In genomic region chr14:60212503-60213371, GRCh38 we compare ENCODE assay signal across 16 cellular contexts. TPM values are rescaled to one million over a fixed set of nuclear protein-coding genes. Genes with fewer than 3 reads are reported as not detected.
DNase-seq lines count a peak whose midpoint lies in the region; ATAC-seq and TF ChIP-seq lines count a peak whose summit lies in the region.
"Had no signal": no experiment of that assay in that cellular context is flagged by ENCODE, and none has a peak within 500 bp of the region (broad histone marks: within the 10 kb centered on the region; RNA-seq: fewer than 3 reads in every experiment).

No MANE protein-coding gene starts in this region.

- H3K36me3 ChIP-seq in prostate gland: no peaks in the 10 kb centered on the region
- H3K36me3 ChIP-seq in neural progenitor cell: no peaks in the 10 kb centered on the region
- H3K36me3 ChIP-seq: pancreas, tibial artery had no signal

- no peak for TF ChIP-seq CTCF in prostate gland (IDR thresholded peaks at IDR 0.05)
- TF ChIP-seq CTCF in neural progenitor cell (IDR thresholded peaks at IDR 0.05): no peak

- H4K20me1 ChIP-seq in neural progenitor cell (ENCODE audit: low read depth): no peaks in the 10 kb centered on the region

- H3K9me3 ChIP-seq in prostate gland: no peaks in the 10 kb centered on the region
- H3K9me3 ChIP-seq in neural progenitor cell (ENCODE audit: low read depth): no peaks in the 10 kb centered on the region
- H3K9me3 ChIP-seq: pancreas, tibial artery had no signal

- intact Hi-C loops in prostate gland (cut with DNase I): no loop called here

- H3K4me3 Mint-ChIP-seq in stimulated activated naive CD8-positive, alpha-beta T cell treated with anti-CD3 and anti-CD28 coated beads, Interleukin-15, amount 100 ng/mL, for 72 hours: no peak overlapping the region
- no peak overlapping the region for H3K4me3 Mint-ChIP-seq in neural progenitor cell
- H3K4me3 Mint-ChIP-seq: activated T-cell treated with anti-CD3 and anti-CD28 coated beads, Interleukin-2, amount 50 U/mL, for 72 hours; central memory CD8-positive, alpha-beta T cell had no signal

- H3K27me3 Mint-ChIP-seq in stimulated activated naive CD8-positive, alpha-beta T cell treated with anti-CD3 and anti-CD28 coated beads, Interleukin-15, amount 100 ng/mL, for 72 hours: peaks cover 12% of the 10 kb centered on the region
- H3K27me3 Mint-ChIP-seq in neural progenitor cell (ENCODE audit: insufficient read depth, low read depth): peaks cover 3% of the 10 kb centered on the region

- H3K4me3 ChIP-seq in prostate gland (no peak overlapping the region), neural progenitor cell (no peak overlapping the region)
- H3K4me3 ChIP-seq: pancreas, tibial artery had no signal

- H3F3A ChIP-seq in neural progenitor cell (ENCODE audit: low read depth): peaks cover 7% of the 10 kb centered on the region

- no peak overlapping the region for H3K9ac ChIP-seq in neural progenitor cell

- H3K4me2 ChIP-seq in neural progenitor cell: no peak overlapping the region

- peak in 1 of 2 donors; percentile 31 for DNase-seq in stimulated activated naive CD8-positive, alpha-beta T cell treated with anti-CD3 and anti-CD28 coated beads, Interleukin-15, amount 100 ng/mL, for 72 hours
- DNase-seq in stimulated activated naive CD8-positive, alpha-beta T cell treated with anti-CD3 and anti-CD28 coated beads, Interleukin-15, Interleukin-2, amounts not matched to agents 100 U/mL and 50 U/mL, for 24 hours: no peak
- DNase-seq in NCI-H2107 treated with DMSO at 0.1 percent for 48 hours (lab: John Stamatoyannopoulos, UW; ENCODE audit: unreplicated experiment) (no peak), NCI-H1694 (lab: John Stamatoyannopoulos, UW) (no peak), prostate gland (ENCODE audit: low spot score) (no peak), neural progenitor cell (ENCODE audit: low spot score) (no peak)
- DNase-seq: activated T-cell treated with anti-CD3 and anti-CD28 coated beads, Interleukin-2, amount 50 U/mL, for 72 hours; DND-41; NCI-H1105 treated with DMSO at 0.1 percent for 48 hours; pancreas; stimulated activated CD4-positive, alpha-beta T cell treated with anti-CD3 and anti-CD28 coated beads, Interleukin-4, amount 100 ng/mL, for 4 hours; tibial artery had no signal

- no peaks in the 10 kb centered on the region for H3K9me3 Mint-ChIP-seq in stimulated activated naive CD8-positive, alpha-beta T cell treated with anti-CD3 and anti-CD28 coated beads, Interleukin-15, amount 100 ng/mL, for 72 hours
- H3K9me3 Mint-ChIP-seq in neural progenitor cell: no peaks in the 10 kb centered on the region
- H3K9me3 Mint-ChIP-seq: activated T-cell treated with anti-CD3 and anti-CD28 coated beads, Interleukin-2, amount 50 U/mL, for 72 hours; central memory CD8-positive, alpha-beta T cell had no signal

- H3K4me1 Mint-ChIP-seq in stimulated activated naive CD8-positive, alpha-beta T cell treated with anti-CD3 and anti-CD28 coated beads, Interleukin-15, amount 100 ng/mL, for 72 hours: no peaks in the 10 kb centered on the region
- H3K4me1 Mint-ChIP-seq in neural progenitor cell: peaks cover 27% of the 10 kb centered on the region
- H3K4me1 Mint-ChIP-seq: central memory CD8-positive, alpha-beta T cell had no signal

- no peaks in the 10 kb centered on the region for H3K79me2 ChIP-seq in neural progenitor cell (ENCODE audit: low read depth)

- H3K27ac Mint-ChIP-seq in stimulated activated naive CD8-positive, alpha-beta T cell treated with anti-CD3 and anti-CD28 coated beads, Interleukin-15, amount 100 ng/mL, for 72 hours: peak overlapping the region in 1 of 2 donors; percentile 22
- no peak overlapping the region for H3K27ac Mint-ChIP-seq in neural progenitor cell
- H3K27ac Mint-ChIP-seq: activated T-cell treated with anti-CD3 and anti-CD28 coated beads, Interleukin-2, amount 50 U/mL, for 72 hours had no signal

- WGBS in prostate gland: 95% methylated on average over 5 of the region's 5 CpGs

- no peaks in the 10 kb centered on the region for H3K36me3 Mint-ChIP-seq in neural progenitor cell

- H3K27me3 ChIP-seq in prostate gland (replicated peaks; ENCODE audit: insufficient read depth): no peaks in the 10 kb centered on the region
- no peaks in the 10 kb centered on the region for H3K27me3 ChIP-seq in neural progenitor cell
- H3K27me3 ChIP-seq: pancreas, tibial artery had no signal

- peak; percentile 73 for ATAC-seq in stimulated activated naive CD8-positive, alpha-beta T cell treated with anti-CD3 and anti-CD28 coated beads, Interleukin-15, amount 100 ng/mL, for 72 hours
- ATAC-seq in stimulated activated naive CD8-positive, alpha-beta T cell treated with anti-CD3 and anti-CD28 coated beads, Interleukin-15, Interleukin-2, amounts not matched to agents 100 U/mL and 50 U/mL, for 24 hours: no peak
- ATAC-seq in GM21825 (IDR thresholded peaks at IDR 0.05; ENCODE audit: unreplicated experiment) (peak; percentile 92), HG03280 (IDR thresholded peaks at IDR 0.05; ENCODE audit: unreplicated experiment) (peak; percentile 96)
- ATAC-seq: left lobe of liver, pancreas had no signal

- H3K4me1 ChIP-seq in prostate gland (replicated peaks) (no peaks in the 10 kb centered on the region), neural progenitor cell (peaks cover 30% of the 10 kb centered on the region)
- H3K4me1 ChIP-seq: pancreas had no signal

- TF ChIP-seq POLR2A in prostate gland (IDR thresholded peaks at IDR 0.05): no peak

- H2AFZ ChIP-seq in neural progenitor cell (replicated peaks): no peak overlapping the region

- H3K27ac ChIP-seq in prostate gland (no peak overlapping the region), neural progenitor cell (no peak overlapping the region)
- H3K27ac ChIP-seq: pancreas, tibial artery had no signal

RNA-seq across cellular contexts. Expression of gene PPM1A, which starts 36.3 kb away (rescaled TPM):
- total RNA-seq in prostate gland: 10 to 100 TPM; 41.4 to 50.6 TPM
- 35.2 and 55.0 TPM in 2 replicates for total RNA-seq in neural progenitor cell (ENCODE audit: low replicate concordance)

RNA-seq across cellular contexts. Expression of gene DHRS7, which starts 47.5 kb away (rescaled TPM):
- 1,000 to 10,000 TPM in 1 of 2 donors, 100 to 1,000 TPM in 1; 182 to 2,241 TPM for total RNA-seq in prostate gland
- 32.2 and 47.8 TPM in 2 replicates for total RNA-seq in neural progenitor cell (ENCODE audit: low replicate concordance)
